ENCODE assay signal across 33 cellular contexts in the genomic region with DNA sequence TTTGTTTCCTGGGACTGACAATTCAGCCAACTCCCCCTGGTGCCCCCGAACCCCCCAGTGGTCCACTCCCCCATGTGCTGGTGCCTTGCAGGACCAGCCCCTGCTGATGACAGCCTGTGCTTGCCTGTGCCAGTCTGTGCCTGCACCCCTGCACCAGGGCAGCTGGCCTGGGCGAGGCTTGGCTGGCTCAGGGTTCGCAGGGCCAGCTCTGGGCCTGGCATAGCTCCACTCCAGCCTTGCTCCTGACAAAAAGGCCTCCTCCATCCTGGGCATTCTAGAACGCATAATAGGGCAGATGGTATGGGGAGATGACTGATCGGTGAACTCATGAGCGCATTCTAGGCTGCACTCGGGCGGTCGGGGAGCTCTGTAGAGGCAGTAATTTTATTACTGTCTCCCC. TPM values are rescaled to one million over a fixed set of nuclear protein-coding genes. Genes with fewer than 3 reads are reported as not detected.
DNase-seq lines count a peak whose midpoint lies in the region; ATAC-seq, FAIRE-seq and TF ChIP-seq lines count a peak whose summit lies in the region.
"Had no signal": no experiment of that assay in that cellular context is flagged by ENCODE, and none has a peak within 500 bp of the region (broad histone marks: within the 10 kb centered on the region; RNA-seq: fewer than 3 reads in every experiment).

No MANE protein-coding gene starts in this region.

- no peak overlapping the region for H2BK120ac ChIP-seq in H1 (replicated peaks; ENCODE audit: low read depth, low read length)

- peaks cover 13 to 26% (median 16%) of the 10 kb centered on the region in 4 experiments for H3K4me1 ChIP-seq in H1 (replicated peaks in 1 of 4; ENCODE audit: control insufficient read depth in 3 of 4, insufficient read depth in 4 of 4, low read length in 3 of 4)
- H3K4me1 ChIP-seq in small intestine (ENCODE audit: control insufficient read depth in 2 of 2, insufficient read depth in 1 of 2, low read depth in 1 of 2, low read length in 1 of 2) = no peaks in the 10 kb centered on the region
- H3K4me1 ChIP-seq: adrenal gland, foreskin keratinocyte, Peyer's patch had no signal

- no peak overlapping the region for H3K23ac ChIP-seq in H1 (ENCODE audit: insufficient read length)

- no peak overlapping the region for H2AFZ ChIP-seq in H1 (ENCODE audit: low read length)

- H2BK12ac ChIP-seq in H1 (ENCODE audit: low read depth, low read length) = 0 out of 2 replicates have a peak overlapping the region, but pooled peaks have one; percentile 17

- H3K27ac ChIP-seq in H1 (ENCODE audit: low read depth, low read length) (no peak overlapping the region), small intestine (ENCODE audit: low read depth in 1 of 2, low read length in 1 of 2) (no peak overlapping the region)
- H3K27ac ChIP-seq: adrenal gland, esophagus muscularis mucosa, foreskin keratinocyte, ovary, Peyer's patch, right lobe of liver, suprapubic skin, WERI-Rb-1 had no signal

- H3K23me2 ChIP-seq in H1 (ENCODE audit: low read depth, low read length) = no peaks in the 10 kb centered on the region

- no peak for TF ChIP-seq EP300 in H1 (IDR thresholded peaks at IDR 0.05; ENCODE audit: borderline replicate concordance in 1 of 2, low read depth in 2 of 2, low read length in 2 of 2)

- H3K18ac ChIP-seq in H1 (ENCODE audit: extremely low read depth, low read length) = no peak overlapping the region

- no peak overlapping the region for H3K56ac ChIP-seq in H1 (replicated peaks; ENCODE audit: insufficient read length, low read depth, low read length)

- DNase-seq in NCI-H82 (lab: John Stamatoyannopoulos, UW) (peak; percentile 44), NCI-H82 treated with DMSO at 0.1 percent for 48 hours (lab: John Stamatoyannopoulos, UW; ENCODE audit: unreplicated experiment) (no peak), H1 (ENCODE audit: low read depth in 1 of 2, low spot score in 2 of 2) (no peak), middle frontal gyrus (ENCODE audit: extremely low spot score, low spot score) (peak; percentile 75), small intestine (no peak), HCEC 1CT (no peak), SHP77 (lab: John Stamatoyannopoulos, UW) (no peak)
- DNase-seq: 8988T; activated CD4-positive, alpha-beta T cell treated with anti-CD3 and anti-CD28 coated beads, Interleukin-2, amount 10 ng/mL, durations not matched to agents 24 days and 14 days; activated naive CD4-positive, alpha-beta T cell treated with anti-CD3 and anti-CD28 coated beads for 36 hours; activated T-cell treated with anti-CD3 and anti-CD28 coated beads, Interleukin-2, amount 50 U/mL, for 72 hours; adrenal gland; CD4-positive, alpha-beta memory T cell; EL; foreskin keratinocyte; NCI-H1048; NCI-H187; NCI-H526; ovary; Peyer's patch; stimulated activated CD4-positive, alpha-beta T cell treated with anti-CD3 and anti-CD28 coated beads, Interleukin-12 subunit alpha, Interleukin-12 subunit beta, amount 100 ng/mL, for 4 hours; stimulated activated CD4-positive, alpha-beta T cell treated with anti-CD3 and anti-CD28 coated beads, Interleukin-4, amount 100 ng/mL, for 24 hours; T1000 had no signal

- no peak for TF ChIP-seq CTCF in H1 (IDR thresholded peaks at IDR 0.05; ENCODE audit: control extremely low read depth in 1 of 3, insufficient read depth in 1 of 3, low read depth in 1 of 3, low read length in 3 of 3)

- CTCF ChIA-PET in H1 (lab: Charles Lee; ENCODE audit: partially characterized antibody) = interaction anchor here (0.5 to 38.9 kb wide), 8 partner anchors 11 to 1957 kb away, joined by 3 to 1336 read pairs (median 3); no protein-coding TSS in a partner anchor

- no peak overlapping the region for H4K8ac ChIP-seq in H1 (ENCODE audit: extremely low read depth, insufficient read depth, low read length)

- TF ChIP-seq POLR2A in H1 (IDR thresholded peaks at IDR 0.05; ENCODE audit: control extremely low read depth in 1 of 2, low read depth in 2 of 2, low read length in 2 of 2) = no peak

- POLR2A ChIA-PET in H1 (lab: Charles Lee; ENCODE audit: partially characterized antibody) = no interaction called here

- H3K27me3 ChIP-seq in H1 (replicated peaks in 1 of 4; ENCODE audit: control insufficient read depth in 3 of 4, extremely low read depth in 1 of 4, insufficient read depth in 3 of 4, low read length in 3 of 4) = peaks cover 0 to 12% (median 8%) of the 10 kb centered on the region in 4 experiments; a peak in 5 of 7 replicates
- H3K27me3 ChIP-seq in small intestine (ENCODE audit: control insufficient read depth in 2 of 2, insufficient read depth in 2 of 2, low read length in 2 of 2) = peaks cover 3 to 17% of the 10 kb centered on the region in 2 donors
- H3K27me3 ChIP-seq: adrenal gland, ovary, Peyer's patch, right lobe of liver had no signal

- ATAC-seq in GM21390 (IDR thresholded peaks at IDR 0.05; ENCODE audit: unreplicated experiment) = no peak
- ATAC-seq: activated T-cell treated with anti-CD3 and anti-CD28 coated beads, Interleukin-2, amount 50 U/mL, for 72 hours; foreskin keratinocyte; natural killer cell treated with Interleukin-12 subunit alpha and Interleukin-12 subunit beta and Interleukin-15 and Interleukin-18, amount 100 ng/mL, for 72 hours; stimulated activated effector memory CD8-positive, alpha-beta T cell treated with anti-CD3 and anti-CD28 coated beads, Interleukin-12 subunit alpha, Interleukin-12 subunit beta, amount 100 ng/mL, for 72 hours had no signal

- no peaks in the 10 kb centered on the region for H3K9me3 ChIP-seq in H1 (ENCODE audit: insufficient read depth in 2 of 2, low read depth in 1 of 2, low read length in 1 of 2)
- no peaks in the 10 kb centered on the region for H3K9me3 ChIP-seq in small intestine (ENCODE audit: control insufficient read depth, low read depth)
- H3K9me3 ChIP-seq: adrenal gland, esophagus muscularis mucosa, ovary, Peyer's patch, right lobe of liver, suprapubic skin had no signal

- H2BK15ac ChIP-seq in H1 (ENCODE audit: low read length) = no peak overlapping the region

- H3K4me3 ChIP-seq in H1 (ENCODE audit: extremely low read depth in 1 of 4, insufficient read depth in 2 of 4, low read depth in 3 of 4, low read length in 4 of 4) = no peak overlapping the region
- no peak overlapping the region for H3K4me3 ChIP-seq in small intestine (ENCODE audit: low read depth in 1 of 2, low read length in 2 of 2)
- H3K4me3 ChIP-seq: adrenal gland, esophagus muscularis mucosa, ovary, Peyer's patch, right lobe of liver, suprapubic skin had no signal

- FAIRE-seq in H1 (lab: Jason Lieb, UNC) (no peak), small intestine (lab: Jason Lieb, UNC) (no peak)
- FAIRE-seq: bronchial epithelial cell, GM12891 had no signal

- H2AK5ac ChIP-seq in H1 (ENCODE audit: low read depth, low read length) = no peak overlapping the region

- no peak overlapping the region for H2BK20ac ChIP-seq in H1 (ENCODE audit: low read length)

- H3K9ac ChIP-seq in H1 (replicated peaks in 1 of 4; ENCODE audit: extremely low read depth in 1 of 4, low read depth in 3 of 4, low read length in 3 of 4) = no peak overlapping the region

- no peaks in the 10 kb centered on the region for H3K36me3 ChIP-seq in H1 (ENCODE audit: control insufficient read depth in 2 of 4, insufficient read depth in 4 of 4, low read length in 3 of 4)
- H3K36me3 ChIP-seq in small intestine (ENCODE audit: control insufficient read depth in 2 of 2, insufficient read depth in 2 of 2, low read length in 2 of 2) = no peaks in the 10 kb centered on the region
- H3K36me3 ChIP-seq: adrenal gland, esophagus muscularis mucosa, ovary, Peyer's patch, right lobe of liver, suprapubic skin, WERI-Rb-1 had no signal

- no peaks in the 10 kb centered on the region for H3K79me2 ChIP-seq in H1 (ENCODE audit: control insufficient read depth in 1 of 2, insufficient read depth in 2 of 2, low read length in 2 of 2)

- 92% methylated on average over 9 of the region's 9 CpGs; no CpG with 5 or more reads in 1 of the 2 experiments for WGBS in H1 (ENCODE audit: extremely low coverage in 1 of 2, insufficient coverage in 1 of 2, insufficient read length in 1 of 2, insufficient replicate concordance in 2 of 2, low coverage in 1 of 2, low lambda C conversion rate in 2 of 2, missing lambda C conversion rate in 1 of 2), 2 experiments
- 74 to 84% (median 76%) methylated on average over 9 of the region's 9 CpGs for WGBS in small intestine, 3 donors

- H3K14ac ChIP-seq in H1 (ENCODE audit: insufficient read length) = no peak overlapping the region

- no peak overlapping the region for H3K4ac ChIP-seq in H1 (replicated peaks; ENCODE audit: insufficient read length, low read depth, low read length)

- peaks cover 2 to 3% of the 10 kb centered on the region in 2 experiments for H4K20me1 ChIP-seq in H1 (replicated peaks in 1 of 2; ENCODE audit: control insufficient read depth in 1 of 2, insufficient read depth in 2 of 2, low read length in 2 of 2)

- H3K79me1 ChIP-seq in H1 (ENCODE audit: low read depth, low read length) = no peaks in the 10 kb centered on the region

- no peak overlapping the region for H3K4me2 ChIP-seq in H1 (ENCODE audit: insufficient read depth in 1 of 2, low read depth in 2 of 2, low read length in 2 of 2)

- no peak overlapping the region for H4K91ac ChIP-seq in H1 (replicated peaks; ENCODE audit: insufficient read length, low read length)

- TF ChIP-seq RAD21 in H1 (IDR thresholded peaks at IDR 0.05 in 1 of 2, conservative IDR thresholded peaks at IDR 0.05 in 1 of 2; ENCODE audit: low read depth in 2 of 2, low read length in 2 of 2) = no peak

- no peak overlapping the region for H4K5ac ChIP-seq in H1 (ENCODE audit: insufficient read length, low read depth, low read length)

- no peak overlapping the region for H2BK5ac ChIP-seq in H1 (ENCODE audit: low read depth, low read length)

RNA-seq across cellular contexts. Expression of gene CNTN2, which starts 5.4 kb away (rescaled TPM):
- 3.9 TPM in 2 replicates for total RNA-seq in H1 (2021; fragmentation: NEBNext Ultra II Directional; extraction: Animal tissue kit (Norgen Biotek cat#: 25700))
- polyA plus RNA-seq in H1 (2011; rRNA removed) (1.2 and 2.3 TPM in 2 replicates), small intestine (1 to 10 TPM in 1 of 3 donors, under 1 TPM in 1, not detected in 1; under 0.01 to 1.7 TPM)
- polyA plus RNA-seq in H1 (2011; cell fraction: cytosol; rRNA removed) = 1.1 TPM
- polyA plus RNA-seq in H1 (2011; cell fraction: nucleus; rRNA removed) = 4.8 TPM
- 2.1 to 2.4 TPM (median 2.3 TPM) in 4 replicates for polyA plus RNA-seq in H1 (2012, experiment 1 of 2)
- polyA plus RNA-seq in H1 (2012, experiment 2 of 2) = 1.4 TPM
- 3.1 TPM for polyA plus RNA-seq in H1 (2013, experiment 1 of 2)
- polyA plus RNA-seq in H1 (2013, experiment 2 of 2) = 4.4 TPM
- 2.4 and 2.8 TPM in 2 replicates for polyA minus RNA-seq in H1 (2011; rRNA and poly(A)+ RNA removed)
- 3.8 TPM for polyA minus RNA-seq in H1 (2011; cell fraction: cytosol; rRNA and poly(A)+ RNA removed)
- 6.8 TPM for polyA minus RNA-seq in H1 (2011; cell fraction: nucleus; rRNA and poly(A)+ RNA removed)
- total RNA-seq: activated CD4-positive, alpha-beta T cell treated with anti-CD3 and anti-CD28 coated beads, Interleukin-2, amount 10 ng/mL, durations not matched to agents 24 days and 14 days; activated naive CD4-positive, alpha-beta T cell treated with anti-CD3 and anti-CD28 coated beads for 36 hours; activated T-cell treated with anti-CD3 and anti-CD28 coated beads, Interleukin-2, amount 50 U/mL, for 72 hours; CD4-positive, alpha-beta memory T cell; foreskin keratinocyte; natural killer cell treated with Interleukin-12 subunit alpha and Interleukin-12 subunit beta and Interleukin-15 and Interleukin-18, amount 100 ng/mL, for 72 hours had no signal
- polyA plus RNA-seq: CD4-positive, alpha-beta memory T cell; foreskin keratinocyte; IgD-negative memory B cell had no signal

RNA-seq across cellular contexts. Expression of gene TMEM81, which starts 35.9 kb away (rescaled TPM):
- 5.8 and 5.9 TPM in 2 replicates for total RNA-seq in H1 (2021; fragmentation: NEBNext Ultra II Directional; extraction: Animal tissue kit (Norgen Biotek cat#: 25700))
- 1.3 and 2.1 TPM in 2 replicates for polyA plus RNA-seq in H1 (2011; rRNA removed)
- polyA plus RNA-seq in H1 (2011; cell fraction: cytosol; rRNA removed) = 3.1 TPM
- 1.3 TPM for polyA plus RNA-seq in H1 (2011; cell fraction: nucleus; rRNA removed)
- polyA plus RNA-seq in H1 (2012, experiment 1 of 2) = 3.9 to 4.9 TPM (median 4.8 TPM) in 4 replicates
- 0.56 TPM for polyA plus RNA-seq in H1 (2012, experiment 2 of 2)
- polyA plus RNA-seq in H1 (2013, experiment 1 of 2) = 1.7 TPM
- 1.9 TPM for polyA plus RNA-seq in H1 (2013, experiment 2 of 2)
- polyA minus RNA-seq in H1 (2011; rRNA and poly(A)+ RNA removed) = 4.8 and 6.8 TPM in 2 replicates
- polyA minus RNA-seq in H1 (2011; cell fraction: cytosol; rRNA and poly(A)+ RNA removed) = 1.2 TPM
- polyA minus RNA-seq in H1 (2011; cell fraction: nucleus; rRNA and poly(A)+ RNA removed) = 6.8 TPM
- 1 to 10 TPM; 1.4 to 2.2 (median 1.6) TPM for polyA plus RNA-seq in small intestine

Comparison
In these comparisons a context has a peak if more than half of its experiments do, and no peak if none do; other contexts are left out.
1. DNase-seq: peak in NCI-H82 (single experiment) and middle frontal gyrus (single experiment); none in NCI-H82 treated with DMSO at 0.1 percent for 48 hours (single experiment), H1 (0 of 2), small intestine (single experiment), HCEC 1CT (single experiment) and SHP77 (0 of 2).